In the genomic region with DNA sequence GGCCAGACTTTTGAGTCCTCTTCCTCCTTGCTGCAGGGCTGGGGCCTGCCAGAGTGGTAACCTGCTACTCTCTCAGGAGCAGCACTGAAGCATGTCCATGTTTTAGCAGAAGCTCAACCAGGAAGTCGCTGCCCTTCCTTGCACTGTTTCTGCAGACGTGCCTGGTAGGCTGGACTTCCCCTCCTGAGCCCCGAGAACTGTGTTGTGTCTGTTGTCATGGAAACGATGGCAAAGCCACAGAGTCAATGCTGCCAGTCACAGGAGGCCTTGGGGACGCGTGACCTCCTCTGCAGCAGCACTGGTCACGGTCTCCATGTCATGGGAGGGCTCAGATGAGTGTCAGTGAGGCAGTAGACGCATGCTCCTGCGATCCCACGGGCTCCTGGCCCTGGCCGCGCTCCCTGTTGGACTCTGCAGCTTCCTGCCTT, we compare ENCODE assay signal across 8 cellular contexts.
DNase-seq lines count a peak whose midpoint lies in the region; TF ChIP-seq lines count a peak whose summit lies in the region.

No MANE protein-coding gene starts in this region.

- H3K9me3 ChIP-seq in fibroblast of lung (ENCODE audit: control insufficient read depth, insufficient read depth, low read depth, low read length), result no peaks in the 10 kb centered on the region
- H3K9me3 ChIP-seq in neural cell (ENCODE audit: low read length), result no peaks in the 10 kb centered on the region

- H3K4me3 ChIP-seq in GM12865 (ENCODE audit: low read depth, low read length) (peak overlapping the region; percentile 29; the same call in 1 of the 2 replicates), fibroblast of lung (replicated peaks in 1 of 4; ENCODE audit: control extremely low read depth in 1 of 4, insufficient read depth in 1 of 4, low read depth in 3 of 4, low read length in 4 of 4) (no peak overlapping the region), neural cell (ENCODE audit: low read length) (no peak overlapping the region)

- no peaks in the 10 kb centered on the region for H3K9me2 ChIP-seq in neural cell (ENCODE audit: insufficient read depth, low read length)

- peaks cover 3% of the 10 kb centered on the region for H3K4me1 ChIP-seq in fibroblast of lung (ENCODE audit: control insufficient read depth, extremely low read depth, insufficient read depth, low read length)

- peak; percentile 26 for TF ChIP-seq EP300 in neural cell (conservative IDR thresholded peaks at IDR 0.05; ENCODE audit: poor library complexity, severe bottlenecking)

- H2AFZ ChIP-seq in fibroblast of lung (ENCODE audit: low read length) (peak overlapping the region; percentile 55), neural cell (ENCODE audit: low read depth, low read length) (no peak overlapping the region)

- no peak for TF ChIP-seq RAD21 in neural cell (conservative IDR thresholded peaks at IDR 0.05)

- no peak overlapping the region for H3K9ac ChIP-seq in fibroblast of lung (ENCODE audit: insufficient read depth, low read length)
- H3K9ac ChIP-seq in neural cell (ENCODE audit: low read length), result peak overlapping the region; percentile 6

- TF ChIP-seq CTCF in GM12865 (IDR thresholded peaks at IDR 0.05; ENCODE audit: insufficient read depth, low read depth, low read length, missing control alignments) (no peak), fibroblast of lung (conservative IDR thresholded peaks at IDR 0.05 in 1 of 2, IDR thresholded peaks at IDR 0.05 in 1 of 2; ENCODE audit: low read depth in 1 of 2, low read length in 2 of 2) (no peak), neural cell (IDR thresholded peaks at IDR 0.05; ENCODE audit: poor library complexity, severe bottlenecking) (no peak)

- no peaks in the 10 kb centered on the region for H4K20me1 ChIP-seq in fibroblast of lung (ENCODE audit: control insufficient read depth, extremely low read depth, insufficient read depth, low read length)
- no peaks in the 10 kb centered on the region for H4K20me1 ChIP-seq in neural cell (ENCODE audit: insufficient read depth)

- H3K36me3 ChIP-seq in fibroblast of lung (ENCODE audit: control insufficient read depth, insufficient read depth, low read length), result no peaks in the 10 kb centered on the region
- H3K36me3 ChIP-seq in neural cell (ENCODE audit: insufficient read depth, low read length), result no peaks in the 10 kb centered on the region

- H3K4me2 ChIP-seq in fibroblast of lung (ENCODE audit: extremely low read depth, insufficient read depth, low read length) (no peak overlapping the region), neural cell (ENCODE audit: low read length) (no peak overlapping the region)

- no peaks in the 10 kb centered on the region for H3K27me3 ChIP-seq in fibroblast of lung (ENCODE audit: control insufficient read depth, insufficient read depth, low read length)
- no peaks in the 10 kb centered on the region for H3K27me3 ChIP-seq in neural cell (ENCODE audit: insufficient read depth, low read depth, low read length)

- H3K79me2 ChIP-seq in fibroblast of lung (ENCODE audit: control insufficient read depth, insufficient read depth, low read length) (no peaks in the 10 kb centered on the region), neural cell (replicated peaks; ENCODE audit: insufficient read depth, low read length) (no peaks in the 10 kb centered on the region)

- peak; percentile 95 for DNase-seq in GM12865 (ENCODE audit: low read depth)
- DNase-seq in H4 (ENCODE audit: low spot score), result peak; percentile 55
- peak; percentile 86 for DNase-seq in NAMALWA (ENCODE audit: low spot score)
- DNase-seq in activated CD8-positive, alpha-beta memory T cell treated with anti-CD3 and anti-CD28 coated beads, Interleukin-2, amount 50 U/mL, for 4 hours, result peak; percentile 39
- peak; percentile 46 to 65 for DNase-seq in fibroblast of lung (ENCODE audit: low read depth in 2 of 2)
- DNase-seq in stimulated activated naive CD4-positive, alpha-beta T cell treated with Interleukin-2 at 50 U/mL for 16 hours (lab: John Stamatoyannopoulos, UW), result peak; percentile 63
- DNase-seq in NCI-H510A (lab: John Stamatoyannopoulos, UW), result no peak

- no peaks in the 10 kb centered on the region for H3F3A ChIP-seq in neural cell (ENCODE audit: insufficient read depth, low read length, poor library complexity, severe bottlenecking)

- H3K27ac ChIP-seq in fibroblast of lung (ENCODE audit: insufficient read depth, low read length) (no peak overlapping the region), neural cell (ENCODE audit: low read length) (peak overlapping the region; percentile 19)

TF ChIP-seq in neural cell, 6 proteins besides CTCF, POLR2A, EP300 and RAD21:
- TF ChIP-seq TAF1 (IDR thresholded peaks at IDR 0.05; ENCODE audit: low read depth), result no peak
- TF ChIP-seq MXI1 (conservative IDR thresholded peaks at IDR 0.05; ENCODE audit: poor library complexity, severe bottlenecking), result no peak
- no peak for TF ChIP-seq SMC3 (conservative IDR thresholded peaks at IDR 0.05; ENCODE audit: poor library complexity)
- no peak for TF ChIP-seq REST (IDR thresholded peaks at IDR 0.05; ENCODE audit: borderline replicate concordance)
- TF ChIP-seq EZH2 (IDR thresholded peaks at IDR 0.05; ENCODE audit: borderline replicate concordance, insufficient read depth, low read length, poor library complexity, severe bottlenecking), result no peak
- TF ChIP-seq POLR2AphosphoS5 (IDR thresholded peaks at IDR 0.05), result peak; percentile 31
